In genomic region chr6:89317067-89317466, GRCh38 we compare ENCODE assay signal across 11 cellular contexts. TPM values are rescaled to one million over a fixed set of nuclear protein-coding genes. Genes with fewer than 3 reads are reported as not detected.
"Had no signal": no experiment of that assay in that cellular context is flagged by ENCODE, and none has a peak within 500 bp of the region (broad histone marks: within the 10 kb centered on the region; RNA-seq: fewer than 3 reads in every experiment).

No MANE protein-coding gene starts in this region.

- ATAC-seq: HCT116, HepG2, K562 had no signal

- H3K4me3 Mint-ChIP-seq: HFFc6 had no signal

- H3K36me3 ChIP-seq: HAP-1 had no signal

- H3K9me3 Mint-ChIP-seq: HFFc6 had no signal

- H3K27ac ChIP-seq: HL-60 had no signal

- H3K27ac Mint-ChIP-seq: HFFc6 had no signal

- DNase-seq: GOT3, H7, HFFc6, IMR-90, KG1 had no signal

- H3K4me3 ChIP-seq: HAP-1, K562 had no signal

RNA-seq across cellular contexts. Expression of gene GABRR2, which starts 2.0 kb away (rescaled TPM):
- total RNA-seq: H7, HepG2, HT1080, IMR-90, K562 had no signal
